In genomic region chr5:139416651-139417050, GRCh38 we compare ENCODE assay signal across 12 cellular contexts. TPM values are rescaled to one million over a fixed set of nuclear protein-coding genes. Genes with fewer than 3 reads are reported as not detected.
A peak's percentile ranks its signal among the peaks of the same experiment; 100 is the strongest.
DNase-seq lines count a peak whose midpoint lies in the region; ATAC-seq and TF ChIP-seq lines count a peak whose summit lies in the region.
"Had no signal": no experiment of that assay in that cellular context is flagged by ENCODE, and none has a peak within 500 bp of the region (broad histone marks: within the 10 kb centered on the region; RNA-seq: fewer than 3 reads in every experiment).

No MANE protein-coding gene starts in this region.

- intact Hi-C loops in natural killer cell (cut with micrococcal nuclease) (no loop called here), left lung (cut with DNase I) (no loop called here)

- H3K27ac ChIP-seq in left lung = no peak overlapping the region
- H3K27ac ChIP-seq: C4-2B had no signal

- peak overlapping the region; percentile 58 for H3K4me3 Mint-ChIP-seq in natural killer cell treated with Interleukin-12 subunit alpha and Interleukin-12 subunit beta and Interleukin-15 and Interleukin-18, amount 100 ng/mL, for 72 hours
- H3K4me3 Mint-ChIP-seq in natural killer cell (no peak overlapping the region), osteocyte (ENCODE audit: unreplicated experiment) (no peak overlapping the region)
- H3K4me3 Mint-ChIP-seq in activated naive CD8-positive, alpha-beta T cell treated with anti-CD3 and anti-CD28 coated beads for 36 hours = no peak overlapping the region
- H3K4me3 Mint-ChIP-seq: memory B cell had no signal

- no peaks in the 10 kb centered on the region for H3K36me3 ChIP-seq in left lung

- no peaks in the 10 kb centered on the region for H3K27me3 Mint-ChIP-seq in natural killer cell treated with Interleukin-12 subunit alpha and Interleukin-12 subunit beta and Interleukin-15 and Interleukin-18, amount 100 ng/mL, for 72 hours
- no peaks in the 10 kb centered on the region for H3K27me3 Mint-ChIP-seq in natural killer cell (ENCODE audit: low read depth in 2 of 2)
- H3K27me3 Mint-ChIP-seq in activated naive CD8-positive, alpha-beta T cell treated with anti-CD3 and anti-CD28 coated beads for 36 hours = no peaks in the 10 kb centered on the region
- no peaks in the 10 kb centered on the region for H3K27me3 Mint-ChIP-seq in osteocyte (ENCODE audit: unreplicated experiment)
- H3K27me3 Mint-ChIP-seq: memory B cell had no signal

- H3K27me3 ChIP-seq in left lung = no peaks in the 10 kb centered on the region

- no peaks in the 10 kb centered on the region for H3K9me3 ChIP-seq in left lung

- peaks cover 3 to 17% of the 10 kb centered on the region in 2 donors for H3K4me1 Mint-ChIP-seq in natural killer cell treated with Interleukin-12 subunit alpha and Interleukin-12 subunit beta and Interleukin-15 and Interleukin-18, amount 100 ng/mL, for 72 hours (ENCODE audit: low read depth in 2 of 2)
- H3K4me1 Mint-ChIP-seq in natural killer cell = no peaks in the 10 kb centered on the region
- peaks cover 45% of the 10 kb centered on the region for H3K4me1 Mint-ChIP-seq in activated naive CD8-positive, alpha-beta T cell treated with anti-CD3 and anti-CD28 coated beads for 36 hours
- peaks cover 8% of the 10 kb centered on the region for H3K4me1 Mint-ChIP-seq in osteocyte (ENCODE audit: unreplicated experiment)
- H3K4me1 Mint-ChIP-seq: memory B cell had no signal

- ATAC-seq in natural killer cell treated with Interleukin-12 subunit alpha and Interleukin-12 subunit beta and Interleukin-15 and Interleukin-18, amount 100 ng/mL, for 72 hours = no peak
- ATAC-seq in natural killer cell (no peak), left lung (peak; percentile 30)

- no peak for TF ChIP-seq CTCF in natural killer cell (IDR thresholded peaks at IDR 0.05)
- TF ChIP-seq CTCF in left lung (IDR thresholded peaks at IDR 0.05) = no peak
- TF ChIP-seq CTCF in osteocyte (IDR thresholded peaks at IDR 0.05) = no peak

- H3K9me3 Mint-ChIP-seq in natural killer cell treated with Interleukin-12 subunit alpha and Interleukin-12 subunit beta and Interleukin-15 and Interleukin-18, amount 100 ng/mL, for 72 hours = no peaks in the 10 kb centered on the region
- no peaks in the 10 kb centered on the region for H3K9me3 Mint-ChIP-seq in natural killer cell
- no peaks in the 10 kb centered on the region for H3K9me3 Mint-ChIP-seq in activated naive CD8-positive, alpha-beta T cell treated with anti-CD3 and anti-CD28 coated beads for 36 hours
- H3K9me3 Mint-ChIP-seq in osteocyte (ENCODE audit: unreplicated experiment) = no peaks in the 10 kb centered on the region
- H3K9me3 Mint-ChIP-seq: memory B cell had no signal

- peaks cover 7 to 8% of the 10 kb centered on the region in 2 donors for H3K4me1 ChIP-seq in left lung

- H3K36me3 Mint-ChIP-seq in natural killer cell treated with Interleukin-12 subunit alpha and Interleukin-12 subunit beta and Interleukin-15 and Interleukin-18, amount 100 ng/mL, for 72 hours = no peaks in the 10 kb centered on the region
- H3K36me3 Mint-ChIP-seq in natural killer cell (no peaks in the 10 kb centered on the region), osteocyte (ENCODE audit: unreplicated experiment) (peaks cover 41% of the 10 kb centered on the region)
- peaks cover 43% of the 10 kb centered on the region for H3K36me3 Mint-ChIP-seq in activated naive CD8-positive, alpha-beta T cell treated with anti-CD3 and anti-CD28 coated beads for 36 hours

- peak overlapping the region; percentile 78 to 82 for H3K27ac Mint-ChIP-seq in natural killer cell treated with Interleukin-12 subunit alpha and Interleukin-12 subunit beta and Interleukin-15 and Interleukin-18, amount 100 ng/mL, for 72 hours
- no peak overlapping the region for H3K27ac Mint-ChIP-seq in natural killer cell
- peak overlapping the region; percentile 96 for H3K27ac Mint-ChIP-seq in activated naive CD8-positive, alpha-beta T cell treated with anti-CD3 and anti-CD28 coated beads for 36 hours
- H3K27ac Mint-ChIP-seq in osteocyte (ENCODE audit: unreplicated experiment) = no peak overlapping the region
- H3K27ac Mint-ChIP-seq: memory B cell had no signal

- no peak for DNase-seq in natural killer cell treated with Interleukin-12 subunit alpha and Interleukin-12 subunit beta and Interleukin-15 and Interleukin-18, amount 100 ng/mL, for 72 hours (ENCODE audit: low spot score)
- DNase-seq in natural killer cell (no peak), left lung (no peak), osteocyte (ENCODE audit: extremely low spot score, unreplicated experiment) (no peak), DMS53 (lab: John Stamatoyannopoulos, UW) (no peak), DMS153 (lab: John Stamatoyannopoulos, UW) (no peak)
- DNase-seq in activated naive CD8-positive, alpha-beta T cell treated with anti-CD3 and anti-CD28 coated beads for 36 hours = no peak
- DNase-seq: stimulated activated CD4-positive, alpha-beta T cell treated with anti-CD3 and anti-CD28 coated beads, Interleukin-1b, Interleukin-23, amount 100 ng/mL, for 48 hours had no signal

- H3K4me3 ChIP-seq in left lung = no peak overlapping the region

RNA-seq across cellular contexts. Expression of gene SPATA24, which starts 12.8 kb away (rescaled TPM):
- 1 to 10 TPM; 6.4 to 7.2 TPM for total RNA-seq in natural killer cell treated with Interleukin-12 subunit alpha and Interleukin-12 subunit beta and Interleukin-15 and Interleukin-18, amount 100 ng/mL, for 72 hours
- total RNA-seq in natural killer cell = 1 to 10 TPM; 1.6 to 2.9 (median 2.7) TPM
- 1 to 10 TPM; 2.2 to 4.0 TPM for total RNA-seq in activated naive CD8-positive, alpha-beta T cell treated with anti-CD3 and anti-CD28 coated beads for 36 hours
- 1 to 10 TPM; 3.6 to 4.3 TPM for total RNA-seq in left lung
- total RNA-seq in osteocyte = 4.6 TPM in 2 replicates

RNA-seq across cellular contexts. Expression of gene PROB1, which starts 21.7 kb away (rescaled TPM):
- 1 to 10 TPM; 3.4 to 6.6 TPM for total RNA-seq in natural killer cell treated with Interleukin-12 subunit alpha and Interleukin-12 subunit beta and Interleukin-15 and Interleukin-18, amount 100 ng/mL, for 72 hours
- total RNA-seq in natural killer cell (1 to 10 TPM in 1 of 3 donors, under 1 TPM in 2; 0.91 to 1.0 (median 0.96) TPM), left lung (1 to 10 TPM; 1.7 to 1.8 TPM), osteocyte (1.5 and 1.6 TPM in 2 replicates)
- total RNA-seq in activated naive CD8-positive, alpha-beta T cell treated with anti-CD3 and anti-CD28 coated beads for 36 hours = 1 to 10 TPM; 5.5 to 6.2 TPM

RNA-seq across cellular contexts. Expression of gene DNAJC18, which starts 22.7 kb away (rescaled TPM):
- total RNA-seq in natural killer cell treated with Interleukin-12 subunit alpha and Interleukin-12 subunit beta and Interleukin-15 and Interleukin-18, amount 100 ng/mL, for 72 hours = 10 to 100 TPM; 11.9 to 12.6 TPM
- total RNA-seq in natural killer cell (1 to 10 TPM; 2.9 to 4.9 (median 3.6) TPM), left lung (10 to 100 TPM; 10.0 to 13.2 TPM), osteocyte (26.2 and 32.7 TPM in 2 replicates)
- total RNA-seq in activated naive CD8-positive, alpha-beta T cell treated with anti-CD3 and anti-CD28 coated beads for 36 hours = 10 to 100 TPM; 20.5 to 21.8 TPM

RNA-seq across cellular contexts. Expression of gene MZB1, which starts 26.9 kb away (rescaled TPM):
- total RNA-seq in natural killer cell treated with Interleukin-12 subunit alpha and Interleukin-12 subunit beta and Interleukin-15 and Interleukin-18, amount 100 ng/mL, for 72 hours = 10 to 100 TPM; 10.3 to 27.6 TPM
- 10 to 100 TPM in 1 of 3 donors, 1 to 10 TPM in 2; 2.0 to 60.0 (median 2.8) TPM for total RNA-seq in natural killer cell
- 10 to 100 TPM; 10.4 to 10.6 TPM for total RNA-seq in activated naive CD8-positive, alpha-beta T cell treated with anti-CD3 and anti-CD28 coated beads for 36 hours
- total RNA-seq in left lung = 10 to 100 TPM in 1 of 2 donors, 1 to 10 TPM in 1; 8.8 to 10.6 TPM
- total RNA-seq in osteocyte = not detected in 2 replicates
- total RNA-seq: bronchial epithelial cell had no signal

RNA-seq across cellular contexts. Expression of gene SLC23A1, which starts 33.6 kb away (rescaled TPM):
- under 1 TPM; 0.36 to 0.78 TPM for total RNA-seq in natural killer cell treated with Interleukin-12 subunit alpha and Interleukin-12 subunit beta and Interleukin-15 and Interleukin-18, amount 100 ng/mL, for 72 hours
- total RNA-seq in natural killer cell = not detected
- not detected for total RNA-seq in activated naive CD8-positive, alpha-beta T cell treated with anti-CD3 and anti-CD28 coated beads for 36 hours
- total RNA-seq in left lung = under 1 TPM in 1 of 2 donors, not detected in 1; 0.84 TPM
- total RNA-seq in osteocyte = not detected in 2 replicates
- total RNA-seq: bronchial epithelial cell, H1 had no signal

Comparison
In these comparisons a context has a peak if more than half of its experiments do, and no peak if none do; other contexts are left out.
1. H3K27ac Mint-ChIP-seq: peak in natural killer cell treated with Interleukin-12 subunit alpha and Interleukin-12 subunit beta and Interleukin-15 and Interleukin-18, amount 100 ng/mL, for 72 hours (2 of 2) and activated naive CD8-positive, alpha-beta T cell treated with anti-CD3 and anti-CD28 coated beads for 36 hours (single experiment); none in natural killer cell (0 of 2) and osteocyte (single experiment).